In the genomic region with DNA sequence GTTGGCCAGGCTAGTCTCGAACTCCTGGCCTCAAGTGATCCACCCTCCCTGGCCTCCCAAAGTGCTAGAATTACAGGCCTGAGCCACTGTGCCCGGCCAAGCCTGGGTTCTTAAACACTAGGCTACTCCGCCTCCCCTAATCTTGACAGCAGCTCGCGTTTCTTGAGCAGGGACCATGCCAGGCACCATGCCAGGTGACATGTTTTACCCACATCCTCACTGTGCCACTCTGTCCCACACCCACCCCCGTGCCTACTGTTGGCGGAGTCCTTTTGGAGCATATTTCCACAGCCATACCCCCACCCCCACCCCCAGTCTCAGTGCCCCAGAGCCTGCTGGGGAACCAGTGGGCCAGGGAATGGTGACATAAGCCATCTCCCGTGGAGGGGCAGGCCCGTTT, we compare ENCODE assay signal across 25 cellular contexts.
"Had no signal": no experiment of that assay in that cellular context is flagged by ENCODE, and none has a peak within 500 bp of the region (broad histone marks: within the 10 kb centered on the region; RNA-seq: fewer than 3 reads in every experiment).

No MANE protein-coding gene starts in this region.

- ATAC-seq: left colon; left lung; lower lobe of right lung; naive thymus-derived CD8-positive, alpha-beta T cell; right lobe of liver; stimulated activated memory B cell treated with anti-CD40 and anti-IgM and Interleukin-4, amounts not matched to agents 10 μg/mL and 1 μg/mL and 100 μg/mL, for 72 hours; stimulated activated naive CD8-positive, alpha-beta T cell treated with anti-CD3 and anti-CD28 coated beads, Interleukin-15, Interleukin-2, amounts not matched to agents 100 U/mL and 50 U/mL, for 24 hours had no signal

- DNase-seq: hypothalamus; immature natural killer cell; kidney; left colon; left lung; lower lobe of right lung; mammary epithelial cell; mesenchymal stem cell; naive thymus-derived CD8-positive, alpha-beta T cell; nucleus accumbens; right lobe of liver; stimulated activated CD4-positive, alpha-beta T cell treated with anti-CD3 and anti-CD28 coated beads, Interleukin-1b, Interleukin-23, amount 100 ng/mL, for 48 hours; stimulated activated CD4-positive, alpha-beta T cell treated with anti-CD3 and anti-CD28 coated beads, Interleukin-2, amount 100 ng/mL, for 48 hours; stimulated activated CD4-positive, alpha-beta T cell treated with anti-CD3 and anti-CD28 coated beads, Interleukin-4, amount 100 ng/mL, for 4 hours; stimulated activated CD8-positive, alpha-beta memory T cell treated with anti-CD3 and anti-CD28 coated beads, Interleukin-4, amount 100 ng/mL, for 48 hours; stimulated activated naive CD8-positive, alpha-beta T cell treated with anti-CD3 and anti-CD28 coated beads, Interleukin-15, Interleukin-2, amounts not matched to agents 100 U/mL and 50 U/mL, for 24 hours; upper lobe of left lung had no signal

- H3K4me1 ChIP-seq: left lung, lower lobe of right lung, parathyroid adenoma, right atrium auricular region, right lobe of liver, tibial nerve, upper lobe of left lung, vagina had no signal

- H3K27ac Mint-ChIP-seq: immature natural killer cell; naive thymus-derived CD8-positive, alpha-beta T cell; nephron; stimulated activated memory B cell treated with anti-CD40 and anti-IgM and Interleukin-4, amounts not matched to agents 10 μg/mL and 1 μg/mL and 100 μg/mL, for 72 hours had no signal

- H3K27ac ChIP-seq: left lung, lower lobe of right lung, parathyroid adenoma, right atrium auricular region, right lobe of liver, tibial nerve, upper lobe of left lung, vagina had no signal

- H3K4me3 ChIP-seq: left lung, lower lobe of right lung, right atrium auricular region, right lobe of liver, smooth muscle cell, tibial nerve, upper lobe of left lung, vagina had no signal

- H3K9me3 Mint-ChIP-seq: immature natural killer cell had no signal

- H3K27me3 Mint-ChIP-seq: naive thymus-derived CD8-positive, alpha-beta T cell; stimulated activated memory B cell treated with anti-CD40 and anti-IgM and Interleukin-4, amounts not matched to agents 10 μg/mL and 1 μg/mL and 100 μg/mL, for 72 hours had no signal

- H3K4me3 Mint-ChIP-seq: immature natural killer cell; nephron; neural crest cell; stimulated activated memory B cell treated with anti-CD40 and anti-IgM and Interleukin-4, amounts not matched to agents 10 μg/mL and 1 μg/mL and 100 μg/mL, for 72 hours had no signal

- H3K9me3 ChIP-seq: lower lobe of right lung, right lobe of liver, upper lobe of left lung, vagina had no signal

- H3K4me1 Mint-ChIP-seq: immature natural killer cell; naive thymus-derived CD8-positive, alpha-beta T cell; nephron; neural crest cell; stimulated activated memory B cell treated with anti-CD40 and anti-IgM and Interleukin-4, amounts not matched to agents 10 μg/mL and 1 μg/mL and 100 μg/mL, for 72 hours had no signal

- H3K27me3 ChIP-seq: left lung, right atrium auricular region, right lobe of liver, tibial nerve, upper lobe of left lung, vagina had no signal
